Comparison of ENCODE assay signal across 7 cellular contexts in genomic region chr11:75526192-75526541, GRCh38. TPM values are rescaled to one million over a fixed set of nuclear protein-coding genes. Genes with fewer than 3 reads are reported as not detected.
DNase-seq lines count a peak whose midpoint lies in the region; ATAC-seq and TF ChIP-seq lines count a peak whose summit lies in the region.

No MANE protein-coding gene starts in this region.

- no peak overlapping the region for H3K27ac Mint-ChIP-seq in activated CD4-positive, alpha-beta memory T cell treated with anti-CD3 and anti-CD28 coated beads for 36 hours
- H3K27ac Mint-ChIP-seq in stimulated activated memory B cell treated with anti-CD40 and anti-IgM and Interleukin-4, amounts not matched to agents 10 μg/mL and 1 μg/mL and 100 μg/mL, for 72 hours, result no peak overlapping the region

- no peak for DNase-seq in activated CD4-positive, alpha-beta memory T cell treated with anti-CD3 and anti-CD28 coated beads for 36 hours
- no peak for DNase-seq in NCI-H187 treated with DMSO at 0.1 percent for 48 hours (lab: John Stamatoyannopoulos, UW)
- no peak for DNase-seq in GM13977 (ENCODE audit: low spot score)

- peak overlapping the region; percentile 74 for H3K4me3 Mint-ChIP-seq in activated CD4-positive, alpha-beta memory T cell treated with anti-CD3 and anti-CD28 coated beads for 36 hours
- H3K4me3 Mint-ChIP-seq in stimulated activated memory B cell treated with anti-CD40 and anti-IgM and Interleukin-4, amounts not matched to agents 10 μg/mL and 1 μg/mL and 100 μg/mL, for 72 hours, result peak overlapping the region; percentile 82

- peaks cover 27% of the 10 kb centered on the region for H3K27me3 ChIP-seq in HUES48 (ENCODE audit: control insufficient read depth, insufficient read depth, low read length)

- intact Hi-C loops in activated CD4-positive, alpha-beta memory T cell treated with anti-CD3 and anti-CD28 coated beads for 36 hours (cut with micrococcal nuclease), result loop anchor here (1.0 kb wide), 2 partner anchors 36 to 127 kb away; partner anchors contain the start of genes RPS3 and SERPINH1

- no peaks in the 10 kb centered on the region for H3K9me3 Mint-ChIP-seq in activated CD4-positive, alpha-beta memory T cell treated with anti-CD3 and anti-CD28 coated beads for 36 hours
- no peaks in the 10 kb centered on the region for H3K9me3 Mint-ChIP-seq in stimulated activated memory B cell treated with anti-CD40 and anti-IgM and Interleukin-4, amounts not matched to agents 10 μg/mL and 1 μg/mL and 100 μg/mL, for 72 hours

- peak overlapping the region; percentile 76 for H3K4me3 ChIP-seq in HUES48 (ENCODE audit: low read depth, low read length)
- peak overlapping the region; percentile 75 for H3K4me3 ChIP-seq in iPS-18c (ENCODE audit: insufficient read depth, low read depth, low read length)

- no peak overlapping the region for H3K9ac ChIP-seq in HUES48 (ENCODE audit: low read depth, low read length)

- H3K4me1 Mint-ChIP-seq in activated CD4-positive, alpha-beta memory T cell treated with anti-CD3 and anti-CD28 coated beads for 36 hours (ENCODE audit: low read depth), result peaks cover 27% of the 10 kb centered on the region
- H3K4me1 Mint-ChIP-seq in stimulated activated memory B cell treated with anti-CD40 and anti-IgM and Interleukin-4, amounts not matched to agents 10 μg/mL and 1 μg/mL and 100 μg/mL, for 72 hours, result peaks cover 48% of the 10 kb centered on the region

- no peak for TF ChIP-seq CTCF in GM13977 (IDR thresholded peaks at IDR 0.05; ENCODE audit: extremely low read depth, insufficient read depth, missing control alignments)

- ATAC-seq in stimulated activated memory B cell treated with anti-CD40 and anti-IgM and Interleukin-4, amounts not matched to agents 10 μg/mL and 1 μg/mL and 100 μg/mL, for 72 hours, result no peak
- no peak for ATAC-seq in GM19452 (IDR thresholded peaks at IDR 0.05; ENCODE audit: unreplicated experiment)

- POLR2A ChIA-PET in activated CD4-positive, alpha-beta memory T cell treated with anti-CD3 and anti-CD28 coated beads for 36 hours (lab: Charles Lee), result interaction anchor here (0.6 to 1.0 kb wide), 5 partner anchors 33 to 176 kb away, joined by 3 read pairs; no protein-coding TSS in a partner anchor

- H3K36me3 ChIP-seq in HUES48 (ENCODE audit: control insufficient read depth, insufficient read depth, low read length), result no peaks in the 10 kb centered on the region

- no peaks in the 10 kb centered on the region for H3K4me1 ChIP-seq in HUES48 (ENCODE audit: control insufficient read depth, insufficient read depth, low read length)

- H3K9me3 ChIP-seq in HUES48 (ENCODE audit: control insufficient read depth, insufficient read depth, low read length) (no peaks in the 10 kb centered on the region), iPS-18c (ENCODE audit: control insufficient read depth, insufficient read depth, low read length) (no peaks in the 10 kb centered on the region)

- H3K27ac ChIP-seq in HUES48 (ENCODE audit: low read depth, low read length), result no peak overlapping the region

- in situ Hi-C loops in GM13977 (cut with MboI; ENCODE audit: low pct_unique_long_range_greater_than_20kb, low sequenced_read_pairs, unreplicated experiment), result no loop called here

- H3K27me3 Mint-ChIP-seq in activated CD4-positive, alpha-beta memory T cell treated with anti-CD3 and anti-CD28 coated beads for 36 hours, result no peaks in the 10 kb centered on the region
- no peaks in the 10 kb centered on the region for H3K27me3 Mint-ChIP-seq in stimulated activated memory B cell treated with anti-CD40 and anti-IgM and Interleukin-4, amounts not matched to agents 10 μg/mL and 1 μg/mL and 100 μg/mL, for 72 hours

- no peaks in the 10 kb centered on the region for H3K36me3 Mint-ChIP-seq in activated CD4-positive, alpha-beta memory T cell treated with anti-CD3 and anti-CD28 coated beads for 36 hours
- no peaks in the 10 kb centered on the region for H3K36me3 Mint-ChIP-seq in stimulated activated memory B cell treated with anti-CD40 and anti-IgM and Interleukin-4, amounts not matched to agents 10 μg/mL and 1 μg/mL and 100 μg/mL, for 72 hours

- CTCF ChIA-PET in activated CD4-positive, alpha-beta memory T cell treated with anti-CD3 and anti-CD28 coated beads for 36 hours (lab: Charles Lee), result interaction anchor here (0.6 to 3.7 kb wide), 10 partner anchors 8 to 126 kb away, joined by 3 to 26 read pairs (median 6); partner anchors contain the start of gene RPS3

RNA-seq across cellular contexts. Expression of gene GDPD5, which starts 0.4 kb away (rescaled TPM):
- total RNA-seq in activated CD4-positive, alpha-beta memory T cell treated with anti-CD3 and anti-CD28 coated beads for 36 hours, result 10 to 100 TPM; 26.5 to 32.0 TPM

RNA-seq across cellular contexts. Expression of gene SERPINH1, which starts 35.9 kb away (rescaled TPM):
- 10 to 100 TPM; 15.2 to 17.4 TPM for total RNA-seq in activated CD4-positive, alpha-beta memory T cell treated with anti-CD3 and anti-CD28 coated beads for 36 hours
